ENCODE assay signal across 8 cellular contexts in the genomic region with DNA sequence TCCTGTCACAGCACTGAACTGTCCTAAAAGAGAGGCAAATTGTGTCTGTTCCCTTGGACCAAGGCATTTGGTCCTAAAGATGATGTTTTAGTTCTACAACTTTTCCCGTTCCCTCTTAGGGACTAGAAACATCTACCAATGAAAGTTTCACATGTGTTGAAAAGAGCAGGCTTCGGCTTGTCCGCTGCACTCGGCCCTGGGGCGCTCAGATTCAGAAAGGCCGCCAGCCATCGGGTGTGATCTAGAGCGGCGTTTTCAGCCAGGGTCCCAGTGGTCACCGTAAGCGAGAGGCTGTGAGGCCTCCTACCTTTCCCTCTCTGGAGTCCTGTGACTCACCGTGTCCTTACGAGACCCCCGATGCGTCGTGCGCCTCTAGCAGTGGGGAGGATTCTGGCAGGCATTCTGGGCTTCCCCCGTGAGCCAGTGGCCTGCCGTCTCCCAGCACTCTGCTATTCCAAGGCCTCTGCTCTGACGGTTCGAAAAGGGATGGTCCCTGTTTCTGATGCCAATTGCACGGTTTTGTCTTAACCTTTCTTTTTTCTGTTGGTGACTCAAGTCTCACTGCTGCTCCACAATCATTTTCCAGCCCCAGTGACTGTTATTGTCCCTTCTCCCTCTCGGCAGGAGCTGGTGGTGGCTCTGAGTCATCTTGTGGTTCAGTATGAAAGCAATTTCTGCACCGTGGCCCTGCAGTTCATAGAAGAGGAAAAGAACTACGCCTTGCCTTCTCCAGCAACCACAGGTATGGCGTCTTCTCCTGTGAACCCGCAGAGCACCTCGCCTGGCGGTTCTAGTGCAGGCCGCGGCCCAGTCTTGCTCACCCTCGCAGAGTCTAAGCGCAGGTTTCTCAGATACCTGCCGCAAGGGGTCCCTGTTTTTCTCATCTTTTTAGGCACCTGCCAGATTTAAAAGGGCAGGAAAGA.
A peak's percentile ranks its signal among the peaks of the same experiment; 100 is the strongest.
DNase-seq lines count a peak whose midpoint lies in the region; ATAC-seq and TF ChIP-seq lines count a peak whose summit lies in the region.

No MANE protein-coding gene starts in this region.

- H3K27ac ChIP-seq in Peyer's patch (peak overlapping the region; percentile 57 to 66 (median 61)), spleen (peak overlapping the region in 7 of 8 donors; percentile 27 to 85 (median 72)), colonic mucosa (no peak overlapping the region)

- no peaks in the 10 kb centered on the region for H3K9me3 Mint-ChIP-seq in activated T-helper 1 cell treated with anti-CD3 and anti-CD28 coated beads, Interleukin-12 subunit alpha, Interleukin-12 subunit beta, Interleukin-2, Interleukin-4 antibody, amounts not matched to agents 30 ng/mL and 10 ng/mL and 1 ng/mL, durations not matched to agents 14 hours and 24 hours and 36 hours

- DNase-seq in GM06990 (ENCODE audit: extremely low read depth, insufficient read length), result peak; percentile 73
- peak in 2 of 3 donors; percentile 54 to 78 for DNase-seq in Peyer's patch
- peak; percentile 79 for DNase-seq in activated T-helper 1 cell treated with anti-CD3 and anti-CD28 coated beads, Interleukin-12 subunit alpha, Interleukin-12 subunit beta, Interleukin-2, Interleukin-4 antibody, amounts not matched to agents 30 ng/mL and 10 ng/mL and 1 ng/mL, durations not matched to agents 14 hours and 24 hours and 36 hours (ENCODE audit: low spot score)
- DNase-seq in glomerular visceral epithelial cell (ENCODE audit: extremely low spot score), result peak; percentile 96
- peak; percentile 82 for DNase-seq in spleen
- no peak for DNase-seq in colonic mucosa
- DNase-seq in NCI-H446 treated with DMSO at 0.1 percent for 48 hours (lab: John Stamatoyannopoulos, UW), result no peak

- H3K4me1 ChIP-seq in Peyer's patch, result peaks cover 0 to 6% (median 0%) of the 10 kb centered on the region in 4 donors
- peaks cover 0 to 32% (median 13%) of the 10 kb centered on the region in 6 donors for H3K4me1 ChIP-seq in spleen
- no peaks in the 10 kb centered on the region for H3K4me1 ChIP-seq in colonic mucosa

- peaks cover 71% of the 10 kb centered on the region for H3K4me1 Mint-ChIP-seq in activated T-helper 1 cell treated with anti-CD3 and anti-CD28 coated beads, Interleukin-12 subunit alpha, Interleukin-12 subunit beta, Interleukin-2, Interleukin-4 antibody, amounts not matched to agents 30 ng/mL and 10 ng/mL and 1 ng/mL, durations not matched to agents 14 hours and 24 hours and 36 hours (ENCODE audit: low read depth)

- intact Hi-C loops in activated T-helper 1 cell treated with anti-CD3 and anti-CD28 coated beads, Interleukin-12 subunit alpha, Interleukin-12 subunit beta, Interleukin-2, Interleukin-4 antibody, amounts not matched to agents 30 ng/mL and 10 ng/mL and 1 ng/mL, durations not matched to agents 14 hours and 24 hours and 36 hours (cut with micrococcal nuclease), result loop anchor here (1.0 to 2.0 kb wide), 10 partner anchors 8 to 286 kb away; no protein-coding TSS in a partner anchor
- intact Hi-C loops in spleen (cut with DNase I; ENCODE audit: low total_unique reads), result no loop called here
- intact Hi-C loops in colonic mucosa (cut with DNase I), result no loop called here

- H3K36me3 Mint-ChIP-seq in activated T-helper 1 cell treated with anti-CD3 and anti-CD28 coated beads, Interleukin-12 subunit alpha, Interleukin-12 subunit beta, Interleukin-2, Interleukin-4 antibody, amounts not matched to agents 30 ng/mL and 10 ng/mL and 1 ng/mL, durations not matched to agents 14 hours and 24 hours and 36 hours (ENCODE audit: low read depth), result peaks cover 50% of the 10 kb centered on the region

- H3K9me3 ChIP-seq in Peyer's patch (no peaks in the 10 kb centered on the region), spleen (no peaks in the 10 kb centered on the region), colonic mucosa (no peaks in the 10 kb centered on the region)

- peak overlapping the region; percentile 73 for H3K4me3 Mint-ChIP-seq in activated T-helper 1 cell treated with anti-CD3 and anti-CD28 coated beads, Interleukin-12 subunit alpha, Interleukin-12 subunit beta, Interleukin-2, Interleukin-4 antibody, amounts not matched to agents 30 ng/mL and 10 ng/mL and 1 ng/mL, durations not matched to agents 14 hours and 24 hours and 36 hours

- H3K9ac ChIP-seq in colonic mucosa (ENCODE audit: low read depth in 2 of 2, low read length in 2 of 2), result no peak overlapping the region

- peaks cover 21% of the 10 kb centered on the region for H3K36me3 ChIP-seq in GM06990 (ENCODE audit: control insufficient read depth, insufficient read depth, low read length)
- peaks cover 0 to 21% (median 0%) of the 10 kb centered on the region in 3 donors for H3K36me3 ChIP-seq in Peyer's patch
- H3K36me3 ChIP-seq in spleen, result peaks cover 0 to 94% (median 31%) of the 10 kb centered on the region in 6 donors
- no peaks in the 10 kb centered on the region for H3K36me3 ChIP-seq in colonic mucosa

- no peaks in the 10 kb centered on the region for H3K27me3 Mint-ChIP-seq in activated T-helper 1 cell treated with anti-CD3 and anti-CD28 coated beads, Interleukin-12 subunit alpha, Interleukin-12 subunit beta, Interleukin-2, Interleukin-4 antibody, amounts not matched to agents 30 ng/mL and 10 ng/mL and 1 ng/mL, durations not matched to agents 14 hours and 24 hours and 36 hours (ENCODE audit: insufficient read depth)

- WGBS in spleen, 5 donors, result 60 to 79% (median 70%) methylated on average over 34 of the region's 34 CpGs

- TF ChIP-seq CTCF in GM06990 (IDR thresholded peaks at IDR 0.05; ENCODE audit: insufficient read depth, low read length, poor library complexity, severe bottlenecking) (peak; percentile 33), Peyer's patch (IDR thresholded peaks at IDR 0.05) (no peak), spleen (IDR thresholded peaks at IDR 0.05 in 8 of 11, conservative IDR thresholded peaks at IDR 0.05 in 3 of 11) (peak in 3 of 11 experiments; percentile 10 to 26 (median 15)), colonic mucosa (IDR thresholded peaks at IDR 0.05) (no peak)

- H3K27ac Mint-ChIP-seq in activated T-helper 1 cell treated with anti-CD3 and anti-CD28 coated beads, Interleukin-12 subunit alpha, Interleukin-12 subunit beta, Interleukin-2, Interleukin-4 antibody, amounts not matched to agents 30 ng/mL and 10 ng/mL and 1 ng/mL, durations not matched to agents 14 hours and 24 hours and 36 hours, result peak overlapping the region; percentile 87

- H3K27me3 ChIP-seq in GM06990 (replicated peaks; ENCODE audit: control insufficient read depth, insufficient read depth, low read length) (no peaks in the 10 kb centered on the region), Peyer's patch (no peaks in the 10 kb centered on the region), spleen (replicated peaks in 1 of 7) (no peaks in the 10 kb centered on the region), colonic mucosa (no peaks in the 10 kb centered on the region)

- no peak for TF ChIP-seq POLR2A in Peyer's patch (IDR thresholded peaks at IDR 0.05)
- TF ChIP-seq POLR2A in spleen (IDR thresholded peaks at IDR 0.05), result no peak

- H3K4me3 ChIP-seq in GM06990 (replicated peaks; ENCODE audit: low read depth, low read length) (peak overlapping the region; percentile 41), Peyer's patch (no peak overlapping the region), spleen (no peak overlapping the region), colonic mucosa (no peak overlapping the region)

- ATAC-seq in HG02870 (IDR thresholded peaks at IDR 0.05; ENCODE audit: unreplicated experiment), result peak; percentile 47

Comparison
In these comparisons a context has a peak if more than half of its experiments do, and no peak if none do; other contexts are left out.
1. DNase-seq: peak in GM06990 (single experiment), Peyer's patch (2 of 3), activated T-helper 1 cell treated with anti-CD3 and anti-CD28 coated beads, Interleukin-12 subunit alpha, Interleukin-12 subunit beta, Interleukin-2, Interleukin-4 antibody, amounts not matched to agents 30 ng/mL and 10 ng/mL and 1 ng/mL, durations not matched to agents 14 hours and 24 hours and 36 hours (single experiment), glomerular visceral epithelial cell (single experiment) and spleen (single experiment); none in colonic mucosa (single experiment) and NCI-H446 treated with DMSO at 0.1 percent for 48 hours (single experiment).